26 cellular contexts compared by ENCODE assay signal in the genomic region with DNA sequence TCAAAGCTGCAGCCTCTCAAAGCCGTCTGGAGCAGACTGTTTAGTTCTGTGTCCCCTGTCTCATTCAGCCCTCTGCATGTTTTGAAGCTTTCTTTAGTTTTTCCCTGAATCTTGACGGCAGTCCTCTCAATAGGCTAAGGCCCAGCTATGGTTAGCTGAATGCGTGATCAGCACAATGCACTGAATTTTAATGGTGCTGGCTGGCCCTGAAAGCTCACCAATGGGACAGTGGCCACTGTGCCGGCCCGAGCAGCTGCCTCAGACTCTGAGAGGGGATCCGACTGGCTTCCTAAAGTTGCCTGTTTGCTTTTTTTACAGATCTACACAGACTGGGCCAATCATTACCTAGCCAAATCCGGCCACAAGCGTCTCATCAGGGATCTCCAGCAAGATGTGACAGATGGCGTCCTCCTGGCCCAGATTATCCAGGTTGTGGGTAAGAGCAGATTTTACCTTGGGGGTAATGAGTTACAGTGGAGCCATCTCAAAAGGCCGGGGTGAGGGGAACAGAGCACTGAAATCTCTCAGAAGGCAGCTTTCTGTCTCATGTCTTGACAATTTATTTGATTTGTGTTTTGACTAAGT.
A peak's percentile ranks its signal among the peaks of the same experiment; 100 is the strongest.
DNase-seq lines count a peak whose midpoint lies in the region; ATAC-seq and TF ChIP-seq lines count a peak whose summit lies in the region.
"Had no signal": no experiment of that assay in that cellular context is flagged by ENCODE, and none has a peak within 500 bp of the region (broad histone marks: within the 10 kb centered on the region; RNA-seq: fewer than 3 reads in every experiment).

No MANE protein-coding gene starts in this region.

- intact Hi-C loops in posterior cingulate gyrus (cut with DNase I) = loop anchor here (5.0 kb wide), 1 partner anchor 35 kb away; no protein-coding TSS in a partner anchor
- intact Hi-C loops in cardiac septum (cut with DNase I) = no loop called here
- intact Hi-C loops in body of pancreas (cut with DNase I) = no loop called here

- H3K79me2 ChIP-seq in H9 (ENCODE audit: insufficient read depth, low read length) = peaks cover 2% of the 10 kb centered on the region; the same call in 1 of the 2 replicates
- H3K79me2 ChIP-seq: parathyroid adenoma had no signal

- H2AFZ ChIP-seq in H9 (ENCODE audit: low read length) = no peak overlapping the region
- H2AFZ ChIP-seq: parathyroid adenoma had no signal

- H3K27me3 ChIP-seq in H9 (ENCODE audit: insufficient read depth, low read length) (no peaks in the 10 kb centered on the region), body of pancreas (no peaks in the 10 kb centered on the region)
- H3K27me3 ChIP-seq: BLaER1, gastroesophageal sphincter, suprapubic skin had no signal

- H2BK15ac ChIP-seq in H9 (ENCODE audit: low read depth, low read length) = no peak overlapping the region

- ATAC-seq in HG02678 (IDR thresholded peaks at IDR 0.05; ENCODE audit: unreplicated experiment) (no peak), left lobe of liver (no peak), body of pancreas (no peak)
- ATAC-seq: activated CD8-positive, alpha-beta memory T cell treated with anti-CD3 and anti-CD28 coated beads, Interleukin-2, amount 10 ng/mL, durations not matched to agents 7 days and 5 days; gastroesophageal sphincter; sciatic nerve; stimulated activated memory B cell treated with anti-CD40 and anti-IgM and Interleukin-4, amounts not matched to agents 10 μg/mL and 1 μg/mL and 100 μg/mL, for 72 hours had no signal

- no CpG with 5 or more reads among the region's 10 CpGs for WGBS in H9 (ENCODE audit: extremely low coverage, insufficient read length, low lambda C conversion rate)
- 81 to 95% methylated on average over 8 to 10 of the region's 10 CpGs for WGBS in body of pancreas, 2 donors

- H3K9me3 Mint-ChIP-seq in H9 (peaks cover 0 to 3% of the 10 kb centered on the region in 2 experiments; a peak in 2 of 5 replicates), brain (peaks cover 0 to 16% (median 8%) of the 10 kb centered on the region in 5 experiments)
- H3K9me3 Mint-ChIP-seq: activated B cell treated with CpG ODN at 0.5 μM for 24 hours had no signal

- H3K27ac Mint-ChIP-seq in H9 (peak overlapping the region in 2 of 3 experiments; percentile 27 to 37; a peak in 4 of 7 replicates), brain (peak overlapping the region; percentile 61 to 96 (median 91))
- H3K27ac Mint-ChIP-seq: activated B cell treated with CpG ODN at 0.5 μM for 24 hours; activated CD8-positive, alpha-beta memory T cell treated with anti-CD3 and anti-CD28 coated beads, Interleukin-2, amount 10 ng/mL, durations not matched to agents 7 days and 5 days; activated naive CD4-positive, alpha-beta T cell treated with anti-CD3 and anti-CD28 coated beads for 36 hours; natural killer cell; stimulated activated memory B cell treated with anti-CD40 and anti-IgM and Interleukin-4, amounts not matched to agents 10 μg/mL and 1 μg/mL and 100 μg/mL, for 72 hours had no signal

- H3K4me3 Mint-ChIP-seq in H9 (no peak overlapping the region), brain (peak overlapping the region in 4 of 5 experiments; percentile 0 to 61 (median 12))
- H3K4me3 Mint-ChIP-seq: activated B cell treated with CpG ODN at 0.5 μM for 24 hours; activated CD8-positive, alpha-beta memory T cell treated with anti-CD3 and anti-CD28 coated beads, Interleukin-2, amount 10 ng/mL, durations not matched to agents 7 days and 5 days; activated naive CD4-positive, alpha-beta T cell treated with anti-CD3 and anti-CD28 coated beads for 36 hours; natural killer cell; stimulated activated memory B cell treated with anti-CD40 and anti-IgM and Interleukin-4, amounts not matched to agents 10 μg/mL and 1 μg/mL and 100 μg/mL, for 72 hours had no signal

- H3K4ac ChIP-seq in H9 (ENCODE audit: low read depth, low read length) = no peak overlapping the region

- H4K91ac ChIP-seq in H9 (ENCODE audit: insufficient read length, low read depth, low read length) = no peak overlapping the region

- no peak overlapping the region for H2AK5ac ChIP-seq in H9 (ENCODE audit: insufficient read length, low read length)

- TF ChIP-seq CTCF in H9 (conservative IDR thresholded peaks at IDR 0.05) = no peak
- no peak for TF ChIP-seq CTCF in brain (conservative IDR thresholded peaks at IDR 0.05)
- no peak for TF ChIP-seq CTCF in body of pancreas (IDR thresholded peaks at IDR 0.05)

- no peak overlapping the region for H3K4me2 ChIP-seq in H9 (ENCODE audit: insufficient read depth, insufficient read length, low read length)
- H3K4me2 ChIP-seq: BLaER1 had no signal

- H3K23me2 ChIP-seq in H9 (ENCODE audit: insufficient read length, low read depth, low read length, poor library complexity, severe bottlenecking) = no peaks in the 10 kb centered on the region

- H3K4me1 ChIP-seq in H9 (ENCODE audit: insufficient read depth, low read length) (peaks cover 11% of the 10 kb centered on the region; the same call in 1 of the 2 replicates), body of pancreas (peaks cover 14% of the 10 kb centered on the region)
- H3K4me1 ChIP-seq: parathyroid adenoma had no signal

- no peak overlapping the region for H3K4me3 ChIP-seq in body of pancreas
- H3K4me3 ChIP-seq: BLaER1, gastroesophageal sphincter, suprapubic skin had no signal

- H3K9me3 ChIP-seq in H9 (ENCODE audit: control insufficient read depth, low read depth, low read length) (no peaks in the 10 kb centered on the region), body of pancreas (no peaks in the 10 kb centered on the region)
- H3K9me3 ChIP-seq: gastroesophageal sphincter, suprapubic skin had no signal

- H4K5ac ChIP-seq in H9 (ENCODE audit: insufficient read length, low read depth, low read length) = no peak overlapping the region

- H3K27ac ChIP-seq in H9 (ENCODE audit: insufficient read length, low read depth, low read length) = no peak overlapping the region
- H3K27ac ChIP-seq in body of pancreas = no peak overlapping the region
- H3K27ac ChIP-seq: BLaER1, gastroesophageal sphincter, parathyroid adenoma, suprapubic skin had no signal

- no peaks in the 10 kb centered on the region for H3K36me3 ChIP-seq in body of pancreas (replicated peaks in 1 of 2; ENCODE audit: insufficient read depth in 1 of 2, low read depth in 2 of 2)
- H3K36me3 ChIP-seq: BLaER1 had no signal

- H3K56ac ChIP-seq in H9 (ENCODE audit: insufficient read length, low read depth, low read length) = no peak overlapping the region

- H3K18ac ChIP-seq in H9 (ENCODE audit: insufficient read length, low read depth, low read length) = no peak overlapping the region

- no peaks in the 10 kb centered on the region for H4K20me1 ChIP-seq in H9 (ENCODE audit: control insufficient read depth, insufficient read depth, insufficient read length)
- H4K20me1 ChIP-seq: BLaER1 had no signal

- no peak overlapping the region for H2BK12ac ChIP-seq in H9 (ENCODE audit: insufficient read length, low read depth, low read length)

- TF ChIP-seq POLR2A in body of pancreas (IDR thresholded peaks at IDR 0.05) = no peak

- H3K36me3 Mint-ChIP-seq in H9 (ENCODE audit: insufficient read depth in 1 of 3, low read depth in 3 of 3) (peaks cover 30 to 58% (median 48%) of the 10 kb centered on the region in 3 experiments; a peak in 6 of 7 replicates), brain (peaks cover 41% of the 10 kb centered on the region)
- H3K36me3 Mint-ChIP-seq: activated CD8-positive, alpha-beta memory T cell treated with anti-CD3 and anti-CD28 coated beads, Interleukin-2, amount 10 ng/mL, durations not matched to agents 7 days and 5 days; natural killer cell had no signal

- no peak overlapping the region for H2BK20ac ChIP-seq in H9 (ENCODE audit: low read depth, low read length, poor library complexity, severe bottlenecking)

- H3K4me1 Mint-ChIP-seq in H9 (peaks cover 42 to 48% of the 10 kb centered on the region in 2 experiments), brain (peaks cover 52% of the 10 kb centered on the region)
- H3K4me1 Mint-ChIP-seq: activated B cell treated with CpG ODN at 0.5 μM for 24 hours; activated CD8-positive, alpha-beta memory T cell treated with anti-CD3 and anti-CD28 coated beads, Interleukin-2, amount 10 ng/mL, durations not matched to agents 7 days and 5 days; natural killer cell; stimulated activated memory B cell treated with anti-CD40 and anti-IgM and Interleukin-4, amounts not matched to agents 10 μg/mL and 1 μg/mL and 100 μg/mL, for 72 hours had no signal

- H2BK120ac ChIP-seq in H9 (ENCODE audit: low read depth, low read length, poor library complexity, severe bottlenecking) = no peak overlapping the region

- H3K79me1 ChIP-seq in H9 (ENCODE audit: insufficient read depth, low read depth, low read length, poor library complexity, severe bottlenecking) = peaks cover 3% of the 10 kb centered on the region

- H3K14ac ChIP-seq in H9 (ENCODE audit: insufficient read depth, low read length) = no peak overlapping the region

- no peak overlapping the region for H3K23ac ChIP-seq in H9 (ENCODE audit: insufficient read length, low read depth, low read length)

- no peak overlapping the region for H4K8ac ChIP-seq in H9 (replicated peaks; ENCODE audit: insufficient read length, low read depth, low read length)

- H3K27me3 Mint-ChIP-seq in H9 (ENCODE audit: low read depth) (no peaks in the 10 kb centered on the region; the same call in 1 of the 2 replicates), brain (peaks cover 34% of the 10 kb centered on the region)
- H3K27me3 Mint-ChIP-seq: activated B cell treated with CpG ODN at 0.5 μM for 24 hours; activated CD8-positive, alpha-beta memory T cell treated with anti-CD3 and anti-CD28 coated beads, Interleukin-2, amount 10 ng/mL, durations not matched to agents 7 days and 5 days; stimulated activated memory B cell treated with anti-CD40 and anti-IgM and Interleukin-4, amounts not matched to agents 10 μg/mL and 1 μg/mL and 100 μg/mL, for 72 hours had no signal

- H2BK5ac ChIP-seq in H9 (ENCODE audit: insufficient read length, low read length) = no peak overlapping the region

- H3T11ph ChIP-seq in H9 (ENCODE audit: low read length) = no peak overlapping the region

- DNase-seq in H9 (no peak), hippocampal formation (lab: John Stamatoyannopoulos, UW) (peak; percentile 33 to 54), posterior cingulate gyrus (peak in 8 of 10 donors; percentile 24 to 89 (median 36)), cardiac septum (ENCODE audit: low spot score) (no peak), left lobe of liver (ENCODE audit: low spot score) (no peak), body of pancreas (no peak)
- DNase-seq: activated B cell treated with CpG ODN at 0.5 μM for 24 hours; activated CD8-positive, alpha-beta memory T cell treated with anti-CD3 and anti-CD28 coated beads, Interleukin-2, amount 10 ng/mL, durations not matched to agents 7 days and 5 days; activated naive CD4-positive, alpha-beta T cell treated with anti-CD3 and anti-CD28 coated beads for 36 hours; islet precursor cell; Kasumi-1; natural killer cell; NCI-H1436 treated with DMSO at 0.1 percent for 48 hours; NCI-H446; Right ventricle myocardium superior; stimulated activated CD4-positive, alpha-beta T cell treated with anti-CD3 and anti-CD28 coated beads, Interleukin-4, amount 100 ng/mL, for 24 hours; SW 1271; T1000 had no signal

- no peak overlapping the region for H3K9ac ChIP-seq in H9 (ENCODE audit: extremely low read depth, insufficient read length, low read length)
- H3K9ac ChIP-seq: BLaER1, parathyroid adenoma had no signal

Comparison
In these comparisons a context has a peak if more than half of its experiments do, and no peak if none do; other contexts are left out.
1. DNase-seq: peak in hippocampal formation (2 of 2) and posterior cingulate gyrus (8 of 10); none in H9 (single experiment), cardiac septum (single experiment), left lobe of liver (single experiment) and body of pancreas (0 of 4).
2. H3K4me3 Mint-ChIP-seq: peak in brain (4 of 5); none in H9 (0 of 2).